In genomic region chr10:124441694-124442093, GRCh38 we compare ENCODE assay signal across 3 cellular contexts. TPM values are rescaled to one million over a fixed set of nuclear protein-coding genes. Genes with fewer than 3 reads are reported as not detected.
"Had no signal": no experiment of that assay in that cellular context is flagged by ENCODE, and none has a peak within 500 bp of the region (broad histone marks: within the 10 kb centered on the region; RNA-seq: fewer than 3 reads in every experiment).

No MANE protein-coding gene starts in this region.

RNA-seq across cellular contexts. Expression of gene NKX1-2, which starts 8.1 kb away (rescaled TPM):
- total RNA-seq: HT-29, IMR-90 had no signal
- polyA plus RNA-seq: IgD-negative memory B cell, IMR-90 had no signal
